Comparison of ENCODE assay signal across 16 cellular contexts in genomic region chr9:4553951-4554381, GRCh38.
A peak's percentile ranks its signal among the peaks of the same experiment; 100 is the strongest.
DNase-seq lines count a peak whose midpoint lies in the region; ATAC-seq and TF ChIP-seq lines count a peak whose summit lies in the region.
"Had no signal": no experiment of that assay in that cellular context is flagged by ENCODE, and none has a peak within 500 bp of the region (broad histone marks: within the 10 kb centered on the region; RNA-seq: fewer than 3 reads in every experiment).

No MANE protein-coding gene starts in this region.

- no peak for TF ChIP-seq CTCF in gastroesophageal sphincter (IDR thresholded peaks at IDR 0.05)

- ATAC-seq in gastroesophageal sphincter (peak; percentile 68), GM21423 (IDR thresholded peaks at IDR 0.05; ENCODE audit: unreplicated experiment) (no peak), GM21390 (IDR thresholded peaks at IDR 0.05; ENCODE audit: unreplicated experiment) (no peak), HG02970 (IDR thresholded peaks at IDR 0.05; ENCODE audit: low FRiP score, unreplicated experiment) (no peak)
- ATAC-seq: left colon had no signal

- no peak overlapping the region for H3K9ac ChIP-seq in adipocyte (ENCODE audit: low read length)
- H3K9ac ChIP-seq in subcutaneous abdominal adipose tissue (ENCODE audit: low read length in 5 of 5): no peak overlapping the region

- DNase-seq in H4 (ENCODE audit: low spot score) (peak; percentile 13), adipocyte (ENCODE audit: low read depth) (peak; percentile 35), GF-D8 (lab: John Stamatoyannopoulos, UW) (no peak)
- DNase-seq: activated CD4-positive, alpha-beta T cell treated with anti-CD3 and anti-CD28 coated beads for 48 hours; effector CD4-positive, alpha-beta T cell; head of caudate nucleus; left colon; NCI-H1436 treated with DMSO at 0.1 percent for 48 hours; NCI-H69; substantia nigra had no signal

- TF ChIP-seq POLR2A in gastroesophageal sphincter (IDR thresholded peaks at IDR 0.05): no peak

- H3K27me3 ChIP-seq in adipocyte (replicated peaks; ENCODE audit: control insufficient read depth, insufficient read depth, low read length): no peaks in the 10 kb centered on the region
- H3K27me3 ChIP-seq in gastroesophageal sphincter: no peaks in the 10 kb centered on the region
- H3K27me3 ChIP-seq in subcutaneous abdominal adipose tissue (ENCODE audit: control insufficient read depth in 5 of 5, insufficient read depth in 4 of 5, low read length in 5 of 5): no peaks in the 10 kb centered on the region

- WGBS in gastroesophageal sphincter (ENCODE audit: low coverage in 1 of 2), 2 donors: 40 to 100% methylated on average over 1 of the region's 1 CpG

- H3K4me3 ChIP-seq in adipocyte (ENCODE audit: low read length): no peak overlapping the region
- H3K4me3 ChIP-seq in gastroesophageal sphincter: no peak overlapping the region
- no peak overlapping the region for H3K4me3 ChIP-seq in subcutaneous abdominal adipose tissue (ENCODE audit: low read depth in 1 of 5, low read length in 5 of 5)

- H3K4me1 ChIP-seq in adipocyte (ENCODE audit: control insufficient read depth, insufficient read depth, low read length) (peaks cover 15% of the 10 kb centered on the region), gastroesophageal sphincter (peaks cover 0 to 9% (median 2%) of the 10 kb centered on the region in 3 donors), subcutaneous abdominal adipose tissue (ENCODE audit: control insufficient read depth in 5 of 5, insufficient read depth in 5 of 5, low read length in 5 of 5) (peaks cover 0 to 56% (median 7%) of the 10 kb centered on the region in 5 donors)

- H3K27ac ChIP-seq in gastroesophageal sphincter (peak overlapping the region in 1 of 4 donors; percentile 33), subcutaneous abdominal adipose tissue (ENCODE audit: low read depth, low read length) (peak overlapping the region; percentile 51)
- H3K27ac ChIP-seq: RWPE1 had no signal

- TF ChIP-seq EP300 in gastroesophageal sphincter (IDR thresholded peaks at IDR 0.05): no peak

- no peaks in the 10 kb centered on the region for H3K36me3 ChIP-seq in adipocyte (ENCODE audit: control insufficient read depth, insufficient read depth, low read length, severe bottlenecking)
- H3K36me3 ChIP-seq in gastroesophageal sphincter: no peaks in the 10 kb centered on the region
- H3K36me3 ChIP-seq in subcutaneous abdominal adipose tissue (ENCODE audit: control insufficient read depth in 5 of 5, insufficient read depth in 5 of 5, low read length in 5 of 5): no peaks in the 10 kb centered on the region

- H3K9me3 ChIP-seq in adipocyte (ENCODE audit: control insufficient read depth, low read length): no peaks in the 10 kb centered on the region
- no peaks in the 10 kb centered on the region for H3K9me3 ChIP-seq in gastroesophageal sphincter
- no peaks in the 10 kb centered on the region for H3K9me3 ChIP-seq in subcutaneous abdominal adipose tissue (ENCODE audit: control insufficient read depth in 5 of 5, low read length in 5 of 5)
